In the genomic region with DNA sequence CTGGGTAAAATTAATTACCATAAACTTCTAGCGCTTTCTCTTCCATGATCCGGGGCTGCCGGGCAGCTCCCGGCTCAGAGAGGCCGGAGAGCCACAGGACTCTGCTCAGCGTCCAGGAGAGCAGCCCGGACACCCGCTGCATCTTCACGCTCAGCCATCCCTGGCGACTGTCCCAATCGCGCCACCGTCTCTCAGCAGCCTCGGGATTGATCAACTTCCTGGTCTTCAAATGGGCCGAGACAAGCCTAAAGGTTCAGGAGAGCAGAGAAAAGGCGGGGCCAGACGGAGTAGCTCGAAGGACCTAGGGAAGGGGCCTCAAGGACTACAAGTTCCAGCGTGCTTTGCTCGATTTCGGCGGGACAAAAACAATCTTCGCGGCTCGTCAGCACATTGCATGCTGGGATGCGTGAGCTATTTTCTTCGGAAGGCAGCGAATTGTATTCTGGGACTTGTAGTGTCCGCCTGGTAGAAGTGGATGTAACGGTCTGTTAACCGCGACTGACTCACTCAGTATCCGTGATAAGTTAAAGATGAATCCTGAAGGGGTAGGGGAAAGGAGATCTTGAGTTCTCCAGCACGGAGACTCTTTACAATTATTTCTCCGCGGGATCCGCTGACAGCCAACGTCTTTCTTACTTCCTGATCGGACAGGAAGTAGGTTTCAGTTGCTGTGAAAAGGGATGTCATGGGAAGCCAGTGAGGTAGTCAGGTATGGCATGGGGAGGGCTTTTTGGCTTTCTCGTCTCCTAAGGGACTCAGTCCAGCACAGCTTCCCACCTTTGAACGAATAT, we compare ENCODE assay signal across 8 cellular contexts. TPM values are rescaled to one million over a fixed set of nuclear protein-coding genes. Genes with fewer than 3 reads are reported as not detected.
DNase-seq lines count a peak whose midpoint lies in the region; ATAC-seq and TF ChIP-seq lines count a peak whose summit lies in the region.

A gene with protein sequence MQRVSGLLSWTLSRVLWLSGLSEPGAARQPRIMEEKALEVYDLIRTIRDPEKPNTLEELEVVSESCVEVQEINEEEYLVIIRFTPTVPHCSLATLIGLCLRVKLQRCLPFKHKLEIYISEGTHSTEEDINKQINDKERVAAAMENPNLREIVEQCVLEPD (minus strand): TSS at position 212 of the 791 bp plus-strand sequence. CDS start 70 bp downstream, at position 142.

- ATAC-seq in GM19397 (IDR thresholded peaks at IDR 0.05; ENCODE audit: unreplicated experiment) (peak; percentile 59), HG03571 (IDR thresholded peaks at IDR 0.05; ENCODE audit: unreplicated experiment) (peak; percentile 59)

- peaks cover 0 to under 1% (median 0%) of the 10 kb centered on the region in 4 donors for H3K36me3 ChIP-seq in liver (ENCODE audit: control insufficient read depth in 4 of 4, insufficient read depth in 3 of 4, low read depth in 1 of 4, low read length in 3 of 4)

- H3K27ac ChIP-seq in dorsolateral prefrontal cortex (peak within 1 kb of the TSS; percentile 79 to 98 (median 94)), liver (ENCODE audit: low read depth in 1 of 2, low read length in 2 of 2) (peak within 1 kb of the TSS; percentile 79 to 93)

- TF ChIP-seq CTCF in dorsolateral prefrontal cortex (IDR thresholded peaks at IDR 0.05 in 54 of 56, conservative IDR thresholded peaks at IDR 0.05 in 2 of 56; ENCODE audit: low read depth in 1 of 56, partially characterized antibody in 56 of 56) (peak in 26 of 56 donors; percentile 3 to 55 (median 20)), liver (IDR thresholded peaks at IDR 0.05; ENCODE audit: low read depth, low read length, missing input control) (no peak)

- H3K4me3 ChIP-seq in dorsolateral prefrontal cortex = peak within 1 kb of the TSS; percentile 51 to 99 (median 83)
- H3K4me3 ChIP-seq in liver (ENCODE audit: low read depth in 1 of 3, low read length in 3 of 3) = peak within 1 kb of the TSS; percentile 79 to 92 (median 81)

- H3K27me3 ChIP-seq in dorsolateral prefrontal cortex (no peaks in the 10 kb centered on the region), liver (ENCODE audit: control insufficient read depth in 4 of 4, insufficient read depth in 4 of 4, low read length in 3 of 4) (no peaks in the 10 kb centered on the region)

- intact Hi-C loops in dorsolateral prefrontal cortex (cut with DNase I) = loop anchor here in 1 of 2 donors (2.0 to 10.0 kb wide), 2 partner anchors 69 to 261 kb away; a partner anchor contains a TSS

- no peak for TF ChIP-seq RAD21 in liver (IDR thresholded peaks at IDR 0.05)

- H3K4me1 ChIP-seq in liver (ENCODE audit: control insufficient read depth in 4 of 4, insufficient read depth in 4 of 4, low read length in 3 of 4) = peaks cover 9 to 59% (median 52%) of the 10 kb centered on the region in 4 donors

- peak within 1 kb of the TSS; percentile 86 to 95 for H3K9ac ChIP-seq in liver (ENCODE audit: low read depth in 1 of 2, low read length in 2 of 2)

- DNase-seq in CD1c-positive myeloid dendritic cell (ENCODE audit: extremely low spot score) = peak; percentile 99
- DNase-seq in NCI-H82 (lab: John Stamatoyannopoulos, UW) = peak; percentile 100
- DNase-seq in activated CD4-positive, alpha-beta T cell treated with anti-CD3 and anti-CD28 coated beads, Interleukin-2, amount 50 U/mL, for 48 hours = peak; percentile 93 to 96
- DNase-seq in dorsolateral prefrontal cortex = peak; percentile 83 to 97 (median 96)
- DNase-seq in stimulated activated CD4-positive, alpha-beta T cell treated with anti-CD3 and anti-CD28 coated beads, Interleukin-4, amount 100 ng/mL, for 24 hours = peak; percentile 94

- WGBS in liver = under 1% methylated on average over 41 of the region's 41 CpGs

- no peaks in the 10 kb centered on the region for H3K9me3 ChIP-seq in liver (ENCODE audit: control insufficient read depth in 4 of 4, low read length in 3 of 4)

TF ChIP-seq in liver, 16 proteins besides CTCF, POLR2A, EP300 and RAD21:
- TF ChIP-seq YY1 (IDR thresholded peaks at IDR 0.05) = peak; percentile 84
- TF ChIP-seq, protein P1, sequence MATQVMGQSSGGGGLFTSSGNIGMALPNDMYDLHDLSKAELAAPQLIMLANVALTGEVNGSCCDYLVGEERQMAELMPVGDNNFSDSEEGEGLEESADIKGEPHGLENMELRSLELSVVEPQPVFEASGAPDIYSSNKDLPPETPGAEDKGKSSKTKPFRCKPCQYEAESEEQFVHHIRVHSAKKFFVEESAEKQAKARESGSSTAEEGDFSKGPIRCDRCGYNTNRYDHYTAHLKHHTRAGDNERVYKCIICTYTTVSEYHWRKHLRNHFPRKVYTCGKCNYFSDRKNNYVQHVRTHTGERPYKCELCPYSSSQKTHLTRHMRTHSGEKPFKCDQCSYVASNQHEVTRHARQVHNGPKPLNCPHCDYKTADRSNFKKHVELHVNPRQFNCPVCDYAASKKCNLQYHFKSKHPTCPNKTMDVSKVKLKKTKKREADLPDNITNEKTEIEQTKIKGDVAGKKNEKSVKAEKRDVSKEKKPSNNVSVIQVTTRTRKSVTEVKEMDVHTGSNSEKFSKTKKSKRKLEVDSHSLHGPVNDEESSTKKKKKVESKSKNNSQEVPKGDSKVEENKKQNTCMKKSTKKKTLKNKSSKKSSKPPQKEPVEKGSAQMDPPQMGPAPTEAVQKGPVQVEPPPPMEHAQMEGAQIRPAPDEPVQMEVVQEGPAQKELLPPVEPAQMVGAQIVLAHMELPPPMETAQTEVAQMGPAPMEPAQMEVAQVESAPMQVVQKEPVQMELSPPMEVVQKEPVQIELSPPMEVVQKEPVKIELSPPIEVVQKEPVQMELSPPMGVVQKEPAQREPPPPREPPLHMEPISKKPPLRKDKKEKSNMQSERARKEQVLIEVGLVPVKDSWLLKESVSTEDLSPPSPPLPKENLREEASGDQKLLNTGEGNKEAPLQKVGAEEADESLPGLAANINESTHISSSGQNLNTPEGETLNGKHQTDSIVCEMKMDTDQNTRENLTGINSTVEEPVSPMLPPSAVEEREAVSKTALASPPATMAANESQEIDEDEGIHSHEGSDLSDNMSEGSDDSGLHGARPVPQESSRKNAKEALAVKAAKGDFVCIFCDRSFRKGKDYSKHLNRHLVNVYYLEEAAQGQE (IDR thresholded peaks at IDR 0.05) = peak; percentile 76
- TF ChIP-seq, protein P2, sequence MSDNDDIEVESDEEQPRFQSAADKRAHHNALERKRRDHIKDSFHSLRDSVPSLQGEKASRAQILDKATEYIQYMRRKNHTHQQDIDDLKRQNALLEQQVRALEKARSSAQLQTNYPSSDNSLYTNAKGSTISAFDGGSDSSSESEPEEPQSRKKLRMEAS (IDR thresholded peaks at IDR 0.05) = peak; percentile 61
- TF ChIP-seq TAF1 (conservative IDR thresholded peaks at IDR 0.05) = peak; percentile 92
- TF ChIP-seq RXRA (IDR thresholded peaks at IDR 0.05) = peak; percentile 59 to 69
- peak; percentile 54 for TF ChIP-seq NR2F2 (IDR thresholded peaks at IDR 0.05)
- peak; percentile 49 to 54 for TF ChIP-seq JUND (IDR thresholded peaks at IDR 0.05)
- TF ChIP-seq FOXA1 (IDR thresholded peaks at IDR 0.05) = no peak
- TF ChIP-seq HNF4A (conservative IDR thresholded peaks at IDR 0.05) = peak; percentile 48 to 57
- TF ChIP-seq HNF4G (IDR thresholded peaks at IDR 0.05) = peak; percentile 6
- peak; percentile 77 for TF ChIP-seq SP1 (IDR thresholded peaks at IDR 0.05)
- TF ChIP-seq, protein P3, sequence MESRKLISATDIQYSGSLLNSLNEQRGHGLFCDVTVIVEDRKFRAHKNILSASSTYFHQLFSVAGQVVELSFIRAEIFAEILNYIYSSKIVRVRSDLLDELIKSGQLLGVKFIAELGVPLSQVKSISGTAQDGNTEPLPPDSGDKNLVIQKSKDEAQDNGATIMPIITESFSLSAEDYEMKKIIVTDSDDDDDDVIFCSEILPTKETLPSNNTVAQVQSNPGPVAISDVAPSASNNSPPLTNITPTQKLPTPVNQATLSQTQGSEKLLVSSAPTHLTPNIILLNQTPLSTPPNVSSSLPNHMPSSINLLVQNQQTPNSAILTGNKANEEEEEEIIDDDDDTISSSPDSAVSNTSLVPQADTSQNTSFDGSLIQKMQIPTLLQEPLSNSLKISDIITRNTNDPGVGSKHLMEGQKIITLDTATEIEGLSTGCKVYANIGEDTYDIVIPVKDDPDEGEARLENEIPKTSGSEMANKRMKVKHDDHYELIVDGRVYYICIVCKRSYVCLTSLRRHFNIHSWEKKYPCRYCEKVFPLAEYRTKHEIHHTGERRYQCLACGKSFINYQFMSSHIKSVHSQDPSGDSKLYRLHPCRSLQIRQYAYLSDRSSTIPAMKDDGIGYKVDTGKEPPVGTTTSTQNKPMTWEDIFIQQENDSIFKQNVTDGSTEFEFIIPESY (IDR thresholded peaks at IDR 0.05) = peak; percentile 94
- TF ChIP-seq FOXA2 (IDR thresholded peaks at IDR 0.05) = peak; percentile 25
- peak in 1 of 2 donors; percentile 32 for TF ChIP-seq EGR1 (IDR thresholded peaks at IDR 0.05; ENCODE audit: low read depth in 2 of 2)
- TF ChIP-seq, protein P4, sequence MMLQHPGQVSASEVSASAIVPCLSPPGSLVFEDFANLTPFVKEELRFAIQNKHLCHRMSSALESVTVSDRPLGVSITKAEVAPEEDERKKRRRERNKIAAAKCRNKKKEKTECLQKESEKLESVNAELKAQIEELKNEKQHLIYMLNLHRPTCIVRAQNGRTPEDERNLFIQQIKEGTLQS (IDR thresholded peaks at IDR 0.05) = peak; percentile 8
- TF ChIP-seq GABPA (IDR thresholded peaks at IDR 0.05 in 1 of 2, conservative IDR thresholded peaks at IDR 0.05 in 1 of 2) = peak; percentile 87 to 92

RNA-seq across cellular contexts. Expression of the gene that starts here (rescaled TPM):
- 10 to 100 TPM; 13.7 to 37.5 (median 22.9) TPM for total RNA-seq in dorsolateral prefrontal cortex
- 100 to 1,000 TPM; 124 to 147 TPM for total RNA-seq in liver
- polyA plus RNA-seq in liver = 100 to 1,000 TPM; 171 to 404 TPM

Comparison
In these comparisons a context has a peak if more than half of its experiments do, and no peak if none do; other contexts are left out.
1. Peak in every context shown above with its lines: DNase-seq, ATAC-seq, H3K4me3 ChIP-seq and H3K27ac ChIP-seq.